9 cellular contexts compared by ENCODE assay signal in genomic region chr4:86831262-86832090, GRCh38. TPM values are rescaled to one million over a fixed set of nuclear protein-coding genes. Genes with fewer than 3 reads are reported as not detected.
A peak's percentile ranks its signal among the peaks of the same experiment; 100 is the strongest.
DNase-seq lines count a peak whose midpoint lies in the region; ATAC-seq and TF ChIP-seq lines count a peak whose summit lies in the region.
"Had no signal": no experiment of that assay in that cellular context is flagged by ENCODE, and none has a peak within 500 bp of the region (broad histone marks: within the 10 kb centered on the region; RNA-seq: fewer than 3 reads in every experiment).

No MANE protein-coding gene starts in this region.

- DNase-seq in HCEC 1CT (peak; percentile 88), PC-9 (peak; percentile 69 to 96), fibroblast of the aortic adventitia (ENCODE audit: low read depth) (peak; percentile 83), suprapubic skin (ENCODE audit: low spot score in 2 of 2) (no peak), NOMO-1 treated with DMSO at 0.1 percent for 48 hours (lab: John Stamatoyannopoulos, UW; ENCODE audit: unreplicated experiment) (no peak), RKO (ENCODE audit: low spot score) (no peak)
- DNase-seq: effector memory CD8-positive, alpha-beta T cell had no signal

- H4K20me1 ChIP-seq in PC-9 (ENCODE audit: insufficient read depth): no peaks in the 10 kb centered on the region

- ATAC-seq in SK-N-SH treated with all-trans-retinoic acid at 6 μM for 48 hours: no peak
- ATAC-seq in HG03457 (IDR thresholded peaks at IDR 0.05; ENCODE audit: unreplicated experiment): no peak
- ATAC-seq: effector memory CD8-positive, alpha-beta T cell had no signal

- peaks cover 35% of the 10 kb centered on the region for H3K4me1 ChIP-seq in PC-9 (replicated peaks; ENCODE audit: insufficient read depth)
- peaks cover 21% of the 10 kb centered on the region for H3K4me1 ChIP-seq in suprapubic skin

- H3K9me2 ChIP-seq in PC-9 (ENCODE audit: insufficient read depth): no peaks in the 10 kb centered on the region

- TF ChIP-seq EP300 in suprapubic skin (IDR thresholded peaks at IDR 0.05): no peak

- H3K9me3 ChIP-seq in PC-9 (ENCODE audit: insufficient read depth, low read depth) (no peaks in the 10 kb centered on the region), suprapubic skin (no peaks in the 10 kb centered on the region)

- no peaks in the 10 kb centered on the region for H3K79me2 ChIP-seq in PC-9 (ENCODE audit: low read depth)

- intact Hi-C loops in PC-9 (cut with micrococcal nuclease; ENCODE audit: unreplicated experiment): no loop called here

- H3K27me3 ChIP-seq in PC-9 (ENCODE audit: insufficient read depth, low read depth): no peaks in the 10 kb centered on the region
- H3K27me3 ChIP-seq in suprapubic skin: no peaks in the 10 kb centered on the region

- TF ChIP-seq CTCF in PC-9 (conservative IDR thresholded peaks at IDR 0.05): no peak
- TF ChIP-seq CTCF in fibroblast of the aortic adventitia (IDR thresholded peaks at IDR 0.05; ENCODE audit: insufficient read depth, low read length): no peak
- no peak for TF ChIP-seq CTCF in suprapubic skin (IDR thresholded peaks at IDR 0.05)

- H2AFZ ChIP-seq in PC-9: peak overlapping the region; percentile 44; the same call in 1 of the 2 replicates

- H3K4me3 ChIP-seq in PC-9 (peak overlapping the region; percentile 14; the same call in 1 of the 2 replicates), fibroblast of the aortic adventitia (ENCODE audit: low read depth, low read length) (no peak overlapping the region), suprapubic skin (no peak overlapping the region)

- TF ChIP-seq POLR2A in suprapubic skin (IDR thresholded peaks at IDR 0.05): no peak

- 43% methylated on average over 5 of the region's 5 CpGs for WGBS in suprapubic skin

- peak overlapping the region; percentile 69 for H3K4me2 ChIP-seq in PC-9

- H3K36me3 ChIP-seq in PC-9 (ENCODE audit: low read depth) (no peaks in the 10 kb centered on the region), suprapubic skin (peaks cover 8% of the 10 kb centered on the region)

- POLR2A ChIA-PET in PC-9 (lab: Charles Lee; ENCODE audit: unreplicated experiment): interaction anchor here (0.7 kb wide), 1 partner anchor 867 kb away, joined by 6 read pairs; no protein-coding TSS in a partner anchor

- BruUV-seq in PC-9 (replicated peaks; lab: Mats Ljungman, UMichigan): no TSS peak

- CTCF ChIA-PET in PC-9 (lab: Charles Lee): interaction anchor here (0.6 to 2.0 kb wide), 2 partner anchors 24 to 64 kb away, joined by 5 to 10 read pairs; no protein-coding TSS in a partner anchor

- H3K27ac ChIP-seq in PC-9 (peak overlapping the region; percentile 90), suprapubic skin (peak overlapping the region; percentile 74)

- H3F3A ChIP-seq in PC-9 (ENCODE audit: insufficient read depth, low read depth): peaks cover 23% of the 10 kb centered on the region

TF ChIP-seq in SK-N-SH treated with all-trans-retinoic acid at 6 μM for 48 hours, 23 proteins besides CTCF, POLR2A, EP300 and RAD21:
- TF ChIP-seq RARB (CRISPR knock-in tag; IDR thresholded peaks at IDR 0.05) (no peak), ZNF8 (CRISPR knock-in tag; IDR thresholded peaks at IDR 0.05) (no peak), ARNTL (CRISPR knock-in tag; IDR thresholded peaks at IDR 0.05; ENCODE audit: borderline replicate concordance, low read depth) (no peak), GLIS3 (CRISPR knock-in tag; IDR thresholded peaks at IDR 0.05) (no peak), ZC3H10 (CRISPR knock-in tag; IDR thresholded peaks at IDR 0.05) (no peak), TOX (CRISPR knock-in tag; IDR thresholded peaks at IDR 0.05; ENCODE audit: borderline replicate concordance) (no peak), ESRRG (CRISPR knock-in tag; IDR thresholded peaks at IDR 0.05) (no peak), OSR1 (CRISPR knock-in tag; IDR thresholded peaks at IDR 0.05) (no peak), TSHZ2 (CRISPR knock-in tag; IDR thresholded peaks at IDR 0.05) (no peak)

RNA-seq across cellular contexts. Expression of gene SLC10A6, which starts 17.7 kb away (rescaled TPM):
- total RNA-seq in PC-9 (2021) (not detected in 2 replicates), fibroblast of the aortic adventitia (ENCODE audit: low replicate concordance) (0.18 TPM in 1 of 2 replicates, not detected in the other), suprapubic skin (100 to 1,000 TPM in 2 of 4 donors, 10 to 100 TPM in 2; 60.7 to 113 (median 98.3) TPM)

Comparison
In these comparisons a context has a peak if more than half of its experiments do, and no peak if none do; other contexts are left out.
1. DNase-seq: peak in HCEC 1CT (single experiment), PC-9 (2 of 2) and fibroblast of the aortic adventitia (single experiment); none in suprapubic skin (0 of 2), NOMO-1 treated with DMSO at 0.1 percent for 48 hours (single experiment) and RKO (single experiment).
2. RNA of gene SLC10A6, which starts 17.7 kb away (total RNA-seq): 60.7 to 113 TPM in suprapubic skin; 0.18 TPM in fibroblast of the aortic adventitia and not detected in PC-9; every median in the first group is over 10 times any median in the second.